8 cellular contexts compared by ENCODE assay signal in the genomic region with DNA sequence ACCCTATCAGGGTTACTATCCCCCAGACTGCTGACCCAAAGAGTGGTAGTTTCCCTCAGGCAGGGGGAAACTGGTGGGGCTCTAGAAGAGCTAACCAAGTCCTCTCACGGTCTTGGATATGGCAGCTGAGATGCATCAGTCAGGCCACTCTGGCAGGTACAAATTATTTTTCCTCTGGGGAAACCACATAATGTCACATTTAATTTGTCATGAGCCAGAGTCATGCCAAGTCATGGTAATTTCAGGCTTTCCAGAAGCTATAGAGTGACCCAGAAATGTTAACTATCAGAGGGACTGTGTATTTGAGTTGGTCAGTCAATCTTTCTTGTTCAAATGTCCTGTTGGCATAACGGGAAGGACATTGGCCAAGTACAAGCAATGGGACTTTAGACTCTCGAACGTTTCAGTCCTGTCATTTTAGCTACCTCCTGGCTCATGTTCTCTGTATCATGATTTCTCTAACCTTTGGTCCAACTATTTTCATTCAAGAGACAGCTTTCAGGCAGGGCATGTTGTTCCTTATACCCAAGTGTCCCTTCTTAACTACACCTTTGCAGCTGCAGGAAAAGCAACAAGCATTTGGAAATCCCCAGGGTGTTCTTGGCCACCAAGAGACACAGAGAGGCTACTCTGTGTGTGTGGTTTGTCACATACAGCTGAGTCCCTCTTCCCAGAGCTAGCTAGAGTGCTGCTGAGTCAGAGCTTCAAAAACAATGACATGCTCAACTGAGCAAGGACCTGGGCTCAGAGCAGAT.
DNase-seq lines count a peak whose midpoint lies in the region; ATAC-seq and TF ChIP-seq lines count a peak whose summit lies in the region.

No MANE protein-coding gene starts in this region.

- H3K4me1 Mint-ChIP-seq in stimulated activated memory B cell treated with anti-CD40 and anti-IgM and Interleukin-4, amounts not matched to agents 10 μg/mL and 1 μg/mL and 100 μg/mL, for 72 hours = peaks cover 12% of the 10 kb centered on the region

- H3K4me3 Mint-ChIP-seq in stimulated activated memory B cell treated with anti-CD40 and anti-IgM and Interleukin-4, amounts not matched to agents 10 μg/mL and 1 μg/mL and 100 μg/mL, for 72 hours = no peak overlapping the region

- H3K9me3 ChIP-seq in OCI-LY3 (ENCODE audit: insufficient read depth, low read length) = no peaks in the 10 kb centered on the region

- DNase-seq in left lobe of liver (ENCODE audit: low spot score) = peak; percentile 72
- DNase-seq in CD1c-positive myeloid dendritic cell (ENCODE audit: extremely low spot score) = no peak
- no peak for DNase-seq in GM03348 (ENCODE audit: low spot score)
- no peak for DNase-seq in DMS 273 treated with DMSO at 0.1 percent for 48 hours (lab: John Stamatoyannopoulos, UW)

- no peak overlapping the region for H3K9ac ChIP-seq in OCI-LY3 (ENCODE audit: low read length)

- H3K36me3 ChIP-seq in OCI-LY3 (replicated peaks; ENCODE audit: low read depth, low read length) = no peaks in the 10 kb centered on the region

- H3K4me2 ChIP-seq in OCI-LY3 (ENCODE audit: low read length) = peak overlapping the region; percentile 63

- no peaks in the 10 kb centered on the region for H4K20me1 ChIP-seq in OCI-LY3 (ENCODE audit: insufficient read depth, low read length)

- H3K9me3 Mint-ChIP-seq in stimulated activated memory B cell treated with anti-CD40 and anti-IgM and Interleukin-4, amounts not matched to agents 10 μg/mL and 1 μg/mL and 100 μg/mL, for 72 hours = no peaks in the 10 kb centered on the region

- H3K4me3 ChIP-seq in OCI-LY3 (ENCODE audit: low read length) = peak overlapping the region; percentile 18; the same call in 1 of the 2 replicates

- H3K27me3 Mint-ChIP-seq in stimulated activated memory B cell treated with anti-CD40 and anti-IgM and Interleukin-4, amounts not matched to agents 10 μg/mL and 1 μg/mL and 100 μg/mL, for 72 hours = no peaks in the 10 kb centered on the region

- no peak for TF ChIP-seq CTCF in OCI-LY3 (IDR thresholded peaks at IDR 0.05; ENCODE audit: low read depth, low read length)

- ATAC-seq in GM18519 (IDR thresholded peaks at IDR 0.05; ENCODE audit: low FRiP score, unreplicated experiment) (peak; percentile 75), GM21825 (IDR thresholded peaks at IDR 0.05; ENCODE audit: unreplicated experiment) (peak; percentile 83), left lobe of liver (peak; percentile 90)
- no peak for ATAC-seq in stimulated activated memory B cell treated with anti-CD40 and anti-IgM and Interleukin-4, amounts not matched to agents 10 μg/mL and 1 μg/mL and 100 μg/mL, for 72 hours

- H3K79me2 ChIP-seq in OCI-LY3 (ENCODE audit: low read length) = no peaks in the 10 kb centered on the region

- no peaks in the 10 kb centered on the region for H3K36me3 Mint-ChIP-seq in stimulated activated memory B cell treated with anti-CD40 and anti-IgM and Interleukin-4, amounts not matched to agents 10 μg/mL and 1 μg/mL and 100 μg/mL, for 72 hours

- no peak overlapping the region for H2AFZ ChIP-seq in OCI-LY3 (ENCODE audit: low read depth, low read length)

- H3K27ac Mint-ChIP-seq in stimulated activated memory B cell treated with anti-CD40 and anti-IgM and Interleukin-4, amounts not matched to agents 10 μg/mL and 1 μg/mL and 100 μg/mL, for 72 hours = no peak overlapping the region

- no peaks in the 10 kb centered on the region for H3K27me3 ChIP-seq in OCI-LY3 (ENCODE audit: low read depth, low read length)

- H3K4me1 ChIP-seq in OCI-LY3 (ENCODE audit: low read length) = peaks cover 30% of the 10 kb centered on the region

- H3K27ac ChIP-seq in OCI-LY3 (ENCODE audit: low read length) = no peak overlapping the region
